11 cellular contexts compared by ENCODE assay signal in genomic region chr4:168711197-168712120, GRCh38.
DNase-seq lines count a peak whose midpoint lies in the region; ATAC-seq and TF ChIP-seq lines count a peak whose summit lies in the region.
"Had no signal": no experiment of that assay in that cellular context is flagged by ENCODE, and none has a peak within 500 bp of the region (broad histone marks: within the 10 kb centered on the region; RNA-seq: fewer than 3 reads in every experiment).

No MANE protein-coding gene starts in this region.

- peak overlapping the region; percentile 44 for H3K27ac ChIP-seq in right cardiac atrium (ENCODE audit: low read length)
- H3K27ac ChIP-seq in thoracic aorta, result peak overlapping the region; percentile 85 to 90
- H3K27ac ChIP-seq: 22Rv1, cardiac muscle cell had no signal

- peak overlapping the region; percentile 43 for H3K9ac ChIP-seq in adipocyte (ENCODE audit: low read length)

- peaks cover 24% of the 10 kb centered on the region for H3K4me1 ChIP-seq in adipocyte (ENCODE audit: control insufficient read depth, insufficient read depth, low read length)
- H3K4me1 ChIP-seq in right cardiac atrium (ENCODE audit: control insufficient read depth, insufficient read depth, low read length), result no peaks in the 10 kb centered on the region
- H3K4me1 ChIP-seq in thoracic aorta (ENCODE audit: control insufficient read depth in 1 of 2, low read depth in 2 of 2), result peaks cover 9 to 38% of the 10 kb centered on the region in 2 donors

- H3K9me3 ChIP-seq in adipocyte (ENCODE audit: control insufficient read depth, low read length), result no peaks in the 10 kb centered on the region
- H3K9me3 ChIP-seq in right cardiac atrium (ENCODE audit: control insufficient read depth, low read length), result no peaks in the 10 kb centered on the region
- no peaks in the 10 kb centered on the region for H3K9me3 ChIP-seq in thoracic aorta

- H3K4me3 ChIP-seq in adipocyte (ENCODE audit: low read length) (peak overlapping the region; percentile 6), right cardiac atrium (ENCODE audit: low read length) (no peak overlapping the region), thoracic aorta (peak overlapping the region; percentile 36)
- H3K4me3 ChIP-seq: cardiac muscle cell had no signal

- no peaks in the 10 kb centered on the region for H3K27me3 ChIP-seq in adipocyte (replicated peaks; ENCODE audit: control insufficient read depth, insufficient read depth, low read length)
- no peaks in the 10 kb centered on the region for H3K27me3 ChIP-seq in right cardiac atrium (ENCODE audit: control insufficient read depth, insufficient read depth)
- no peaks in the 10 kb centered on the region for H3K27me3 ChIP-seq in thoracic aorta (replicated peaks; ENCODE audit: insufficient read depth)
- H3K27me3 ChIP-seq: cardiac muscle cell had no signal

- ATAC-seq in right cardiac atrium (peak; percentile 27 to 41), thoracic aorta (ENCODE audit: insufficient number of reproducible peaks, low FRiP score, low read depth) (peak; percentile 83)

- peak in 2 of 3 experiments; percentile 21 to 56 for DNase-seq in NCI-H1417 (lab: John Stamatoyannopoulos, UW)
- no peak for DNase-seq in NCI-H1417 treated with DMSO at 0.1 percent for 48 hours (lab: John Stamatoyannopoulos, UW)
- peak; percentile 41 for DNase-seq in adipocyte (ENCODE audit: low read depth)
- DNase-seq in right cardiac atrium, result peak; percentile 20 to 61 (median 48)
- DNase-seq in thoracic aorta (ENCODE audit: low spot score), result peak; percentile 65
- no peak for DNase-seq in DMS 273 treated with DMSO at 0.1 percent for 48 hours (lab: John Stamatoyannopoulos, UW)
- no peak for DNase-seq in NCI-H2107 treated with DMSO at 0.1 percent for 48 hours (lab: John Stamatoyannopoulos, UW; ENCODE audit: unreplicated experiment)
- no peak for DNase-seq in GM10266 (ENCODE audit: extremely low spot score)
- DNase-seq: NCI-H2171 had no signal

- intact Hi-C loops in right cardiac atrium (cut with DNase I), result loop anchor here in 3 of 4 donors (5.0 to 10.0 kb wide), 2 partner anchors 123 to 206 kb away; no protein-coding TSS in a partner anchor

- no peak for TF ChIP-seq CTCF in thoracic aorta (IDR thresholded peaks at IDR 0.05)
- TF ChIP-seq CTCF in GM10266 (IDR thresholded peaks at IDR 0.05; ENCODE audit: control insufficient read depth, insufficient read depth, low read depth, missing control alignments), result no peak

- 40% methylated on average over 11 of the region's 11 CpGs for WGBS in right cardiac atrium

- H3K36me3 ChIP-seq in adipocyte (ENCODE audit: control insufficient read depth, insufficient read depth, low read length, severe bottlenecking), result no peaks in the 10 kb centered on the region
- H3K36me3 ChIP-seq in thoracic aorta, result no peaks in the 10 kb centered on the region

Comparison
In these comparisons a context has a peak if more than half of its experiments do, and no peak if none do; other contexts are left out.
1. DNase-seq: peak in NCI-H1417 (2 of 3), adipocyte (single experiment), right cardiac atrium (3 of 3) and thoracic aorta (single experiment); none in NCI-H1417 treated with DMSO at 0.1 percent for 48 hours (single experiment), DMS 273 treated with DMSO at 0.1 percent for 48 hours (single experiment), NCI-H2107 treated with DMSO at 0.1 percent for 48 hours (single experiment) and GM10266 (single experiment).